ENCODE assay signal across 7 cellular contexts in the genomic region with DNA sequence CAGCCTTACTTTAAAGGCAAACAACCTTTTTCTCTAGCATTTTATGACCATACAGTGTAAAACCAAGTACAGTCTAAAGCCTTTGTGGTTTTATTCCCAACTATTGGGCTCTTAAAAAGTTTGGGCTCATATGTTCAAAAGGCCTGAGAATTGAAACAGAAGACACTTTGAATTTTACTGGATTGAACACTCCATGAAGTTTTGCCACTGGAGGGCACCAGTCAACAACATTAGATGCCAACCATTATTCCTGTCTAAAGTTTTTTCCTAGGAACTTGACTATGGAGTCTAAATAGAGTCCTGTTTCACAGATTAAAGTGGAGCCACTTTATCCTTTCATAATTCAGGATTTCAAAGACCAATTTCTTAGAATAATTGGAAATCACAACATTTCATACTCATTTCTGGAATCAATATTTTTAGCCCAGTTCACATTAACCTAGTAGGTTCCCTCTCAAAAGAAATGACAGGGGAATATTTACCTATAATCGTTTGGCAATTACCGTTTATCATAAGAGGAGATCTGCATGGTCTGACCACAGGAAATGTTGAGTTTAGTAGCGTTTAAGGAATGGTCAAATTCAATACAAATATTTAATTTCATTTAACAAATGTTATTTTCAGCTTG.
A peak's percentile ranks its signal among the peaks of the same experiment; 100 is the strongest.
DNase-seq lines count a peak whose midpoint lies in the region; ATAC-seq and TF ChIP-seq lines count a peak whose summit lies in the region.

No MANE protein-coding gene starts in this region.

- H3K18ac ChIP-seq in mesendoderm (ENCODE audit: low read length), result no peak overlapping the region

- ATAC-seq in HG02885 (IDR thresholded peaks at IDR 0.05; ENCODE audit: poor library complexity, unreplicated experiment) (no peak), GM21717 (IDR thresholded peaks at IDR 0.05; ENCODE audit: unreplicated experiment) (no peak)

- no peak overlapping the region for H3K27ac ChIP-seq in mesendoderm (ENCODE audit: low read depth, low read length)

- no peak overlapping the region for H3K23ac ChIP-seq in mesendoderm (ENCODE audit: low read length)

- no peak overlapping the region for H4K8ac ChIP-seq in mesendoderm (ENCODE audit: low read depth, low read length)

- WGBS in mesendoderm (ENCODE audit: extremely low coverage, insufficient coverage, low lambda C conversion rate), result no CpG with 5 or more reads among the region's 3 CpGs

- H3K79me1 ChIP-seq in mesendoderm (ENCODE audit: low read length), result no peaks in the 10 kb centered on the region

- no peak overlapping the region for H3K4me3 ChIP-seq in choroid plexus epithelial cell (ENCODE audit: low read depth, low read length)
- H3K4me3 ChIP-seq in mesendoderm (ENCODE audit: low read length), result no peak overlapping the region

- H2BK120ac ChIP-seq in mesendoderm (ENCODE audit: low read depth, low read length), result no peak overlapping the region

- H3K56ac ChIP-seq in mesendoderm (ENCODE audit: low read length), result no peak overlapping the region

- in situ Hi-C loops in GM13976 (cut with MboI; ENCODE audit: low sequenced_read_pairs, unreplicated experiment), result no loop called here

- H3K27me3 ChIP-seq in mesendoderm (ENCODE audit: insufficient read depth, low read length, poor library complexity), result no peaks in the 10 kb centered on the region

- no peaks in the 10 kb centered on the region for H3K36me3 ChIP-seq in mesendoderm (ENCODE audit: control insufficient read depth, insufficient read depth, low read length)

- H2BK15ac ChIP-seq in mesendoderm (replicated peaks; ENCODE audit: low read depth), result no peak overlapping the region

- H3K79me2 ChIP-seq in mesendoderm (ENCODE audit: control insufficient read depth, insufficient read depth, low read length), result no peaks in the 10 kb centered on the region

- no peak overlapping the region for H3K4me2 ChIP-seq in mesendoderm (ENCODE audit: low read length)

- no peak overlapping the region for H3K4ac ChIP-seq in mesendoderm (ENCODE audit: low read depth, low read length)

- no peak overlapping the region for H4K5ac ChIP-seq in mesendoderm (ENCODE audit: low read length)

- no peak overlapping the region for H3K9ac ChIP-seq in mesendoderm (ENCODE audit: low read length)

- H2BK5ac ChIP-seq in mesendoderm (ENCODE audit: low read length), result no peak overlapping the region

- DNase-seq in GM13976 (ENCODE audit: low spot score) (peak; percentile 20), NCI-H2227 (lab: John Stamatoyannopoulos, UW; ENCODE audit: unreplicated experiment) (peak; percentile 47), choroid plexus epithelial cell (ENCODE audit: low read depth) (peak; percentile 67), mesendoderm (peak; percentile 45), CD1c-positive myeloid dendritic cell (ENCODE audit: extremely low spot score) (no peak)

- TF ChIP-seq CTCF in GM13976 (IDR thresholded peaks at IDR 0.05; ENCODE audit: borderline replicate concordance, control extremely low read depth, extremely low read depth, insufficient read depth, missing control alignments) (peak; percentile 2), choroid plexus epithelial cell (conservative IDR thresholded peaks at IDR 0.05; ENCODE audit: low read depth, low read length) (peak; percentile 64)

- H2AK5ac ChIP-seq in mesendoderm (ENCODE audit: low read length), result no peak overlapping the region

- no peaks in the 10 kb centered on the region for H3K4me1 ChIP-seq in mesendoderm (ENCODE audit: control insufficient read depth, low read depth, low read length)
